ENCODE assay signal across 10 cellular contexts in genomic region chr17:40458001-40458791, GRCh38. TPM values are rescaled to one million over a fixed set of nuclear protein-coding genes. Genes with fewer than 3 reads are reported as not detected.
DNase-seq lines count a peak whose midpoint lies in the region; ATAC-seq and TF ChIP-seq lines count a peak whose summit lies in the region.
"Had no signal": no experiment of that assay in that cellular context is flagged by ENCODE, and none has a peak within 500 bp of the region (broad histone marks: within the 10 kb centered on the region; RNA-seq: fewer than 3 reads in every experiment).

No MANE protein-coding gene starts in this region.

- H3K4me1 ChIP-seq in SJSA1 (replicated peaks) (peaks cover 37% of the 10 kb centered on the region), gastroesophageal sphincter (peaks cover 5 to 95% (median 72%) of the 10 kb centered on the region in 3 donors)

- no peak overlapping the region for H3K4me3 ChIP-seq in SJSA1
- no peak overlapping the region for H3K4me3 ChIP-seq in gastroesophageal sphincter
- H3K4me3 ChIP-seq: heart left ventricle had no signal

- no peak overlapping the region for H3K27ac Mint-ChIP-seq in MCF 10A (ENCODE audit: low read depth, unreplicated experiment)

- no peak overlapping the region for H3K4me3 Mint-ChIP-seq in MCF 10A (ENCODE audit: unreplicated experiment)

- TF ChIP-seq POLR2A in gastroesophageal sphincter (IDR thresholded peaks at IDR 0.05), result no peak

- peaks cover 13% of the 10 kb centered on the region for H3K36me3 Mint-ChIP-seq in MCF 10A (ENCODE audit: insufficient read depth, unreplicated experiment)

- H3K27ac ChIP-seq in SJSA1 (peak overlapping the region; percentile 62), gastroesophageal sphincter (peak overlapping the region in 3 of 4 donors; percentile 83 to 98 (median 96))

- intact Hi-C loops in MCF 10A (cut with micrococcal nuclease), result no loop called here

- H3K36me3 ChIP-seq in SJSA1, result peaks cover 30% of the 10 kb centered on the region
- H3K36me3 ChIP-seq in gastroesophageal sphincter, result peaks cover 0 to 46% of the 10 kb centered on the region in 2 donors

- CTCF ChIA-PET in MCF 10A (lab: Yijun Ruan, JAX), result interaction anchor here (1.2 to 2.0 kb wide), 5 partner anchors 14 to 101 kb away, joined by 3 to 8 read pairs (median 5); no protein-coding TSS in a partner anchor

- POLR2A ChIA-PET in MCF 10A (lab: Yijun Ruan, JAX), result interaction anchor here (0.5 to 7.5 kb wide), 6 partner anchors 12 to 217 kb away, joined by 3 to 79 read pairs (median 3); no protein-coding TSS in a partner anchor

- TF ChIP-seq CTCF in gastroesophageal sphincter (IDR thresholded peaks at IDR 0.05), result no peak
- no peak for TF ChIP-seq CTCF in MCF 10A (IDR thresholded peaks at IDR 0.05; ENCODE audit: unreplicated experiment)

- DNase-seq in G401 (ENCODE audit: low spot score) (peak; percentile 46), SJSA1 (ENCODE audit: low read depth in 1 of 2, low spot score in 2 of 2) (peak; percentile 94), renal cortical epithelial cell (ENCODE audit: low read depth) (peak; percentile 68), Kasumi-1 (lab: John Stamatoyannopoulos, UW) (no peak), MCF 10A (ENCODE audit: unreplicated experiment) (no peak)
- DNase-seq in stimulated activated CD4-positive, alpha-beta T cell treated with anti-CD3 and anti-CD28 coated beads, Interleukin-12 subunit alpha, Interleukin-12 subunit beta, amount 100 ng/mL, for 4 hours, result no peak
- DNase-seq: Karpas-422 had no signal

- no peak for ATAC-seq in gastroesophageal sphincter
- ATAC-seq in HG02763 (IDR thresholded peaks at IDR 0.05; ENCODE audit: unreplicated experiment), result no peak

- H3K27me3 ChIP-seq in SJSA1 (replicated peaks) (no peaks in the 10 kb centered on the region), gastroesophageal sphincter (no peaks in the 10 kb centered on the region)
- H3K27me3 ChIP-seq: heart left ventricle had no signal

- in situ Hi-C loops in G401 (cut with HindIII; ENCODE audit: low sequenced_read_pairs), result no loop called here

- no peaks in the 10 kb centered on the region for H3K9me3 ChIP-seq in SJSA1 (replicated peaks)
- no peaks in the 10 kb centered on the region for H3K9me3 ChIP-seq in gastroesophageal sphincter
- H3K9me3 ChIP-seq: heart left ventricle had no signal

- no TSS peak for BruUV-seq in MCF 10A (replicated peaks; lab: Mats Ljungman, UMichigan)

- no peaks in the 10 kb centered on the region for H3K9me3 Mint-ChIP-seq in MCF 10A (ENCODE audit: unreplicated experiment)

- peaks cover 11% of the 10 kb centered on the region for H3K27me3 Mint-ChIP-seq in MCF 10A (ENCODE audit: insufficient read depth, unreplicated experiment)

- 37 to 40% methylated on average over 2 to 8 of the region's 16 CpGs for WGBS in gastroesophageal sphincter (ENCODE audit: low coverage in 1 of 2), 2 donors

- TF ChIP-seq EP300 in gastroesophageal sphincter (IDR thresholded peaks at IDR 0.05), result no peak

- peaks cover 19% of the 10 kb centered on the region for H3K4me1 Mint-ChIP-seq in MCF 10A (ENCODE audit: insufficient read depth, unreplicated experiment)

RNA-seq across cellular contexts. Expression of gene IGFBP4, which starts 14.9 kb away (rescaled TPM):
- total RNA-seq in G401 (2014; rRNA removed; shearing (Covaris generic)), result 44.6 and 46.2 TPM in 2 replicates
- total RNA-seq in SJSA1 (2014; rRNA removed; shearing (Covaris generic)), result 19.2 and 22.5 TPM in 2 replicates
- total RNA-seq in gastroesophageal sphincter (100 to 1,000 TPM; 209 to 428 (median 281) TPM), renal cortical epithelial cell (44.8 and 89.8 TPM in 2 replicates), MCF 10A (2022) (6.5 and 14.4 TPM in 2 replicates)

RNA-seq across cellular contexts. Expression of gene TOP2A, which starts 40.5 kb away (rescaled TPM):
- 133 and 277 TPM in 2 replicates for total RNA-seq in G401 (2014; rRNA removed; shearing (Covaris generic))
- 264 and 389 TPM in 2 replicates for total RNA-seq in SJSA1 (2014; rRNA removed; shearing (Covaris generic))
- total RNA-seq in gastroesophageal sphincter (1 to 10 TPM in 1 of 4 donors, under 1 TPM in 3; 0.40 to 4.3 (median 0.79) TPM), renal cortical epithelial cell (2.1 and 46.5 TPM in 2 replicates), MCF 10A (2022) (100 and 151 TPM in 2 replicates)

RNA-seq across cellular contexts. Expression of gene TNS4, which starts 43.2 kb away (rescaled TPM):
- not detected in 2 replicates for total RNA-seq in G401 (2014; rRNA removed; shearing (Covaris generic))
- not detected in 2 replicates for total RNA-seq in SJSA1 (2014; rRNA removed; shearing (Covaris generic))
- total RNA-seq in gastroesophageal sphincter (1 to 10 TPM in 1 of 4 donors, not detected in 3; 2.2 TPM), renal cortical epithelial cell (0.05 and 0.69 TPM in 2 replicates), MCF 10A (2022) (387 and 522 TPM in 2 replicates)

Comparison
In these comparisons a context has a peak if more than half of its experiments do, and no peak if none do; other contexts are left out.
1. DNase-seq: peak in G401 (single experiment), SJSA1 (2 of 2) and renal cortical epithelial cell (single experiment); none in Kasumi-1 (0 of 2), stimulated activated CD4-positive, alpha-beta T cell treated with anti-CD3 and anti-CD28 coated beads, Interleukin-12 subunit alpha, Interleukin-12 subunit beta, amount 100 ng/mL, for 4 hours (single experiment) and MCF 10A (single experiment).
2. RNA of gene TNS4, which starts 43.2 kb away (total RNA-seq): 387 to 522 TPM in MCF 10A; 2.2 TPM in gastroesophageal sphincter, 0.05 to 0.69 TPM in renal cortical epithelial cell, not detected in G401 and not detected in SJSA1; every median in the first group is over 100 times any median in the second.